In the genomic region with DNA sequence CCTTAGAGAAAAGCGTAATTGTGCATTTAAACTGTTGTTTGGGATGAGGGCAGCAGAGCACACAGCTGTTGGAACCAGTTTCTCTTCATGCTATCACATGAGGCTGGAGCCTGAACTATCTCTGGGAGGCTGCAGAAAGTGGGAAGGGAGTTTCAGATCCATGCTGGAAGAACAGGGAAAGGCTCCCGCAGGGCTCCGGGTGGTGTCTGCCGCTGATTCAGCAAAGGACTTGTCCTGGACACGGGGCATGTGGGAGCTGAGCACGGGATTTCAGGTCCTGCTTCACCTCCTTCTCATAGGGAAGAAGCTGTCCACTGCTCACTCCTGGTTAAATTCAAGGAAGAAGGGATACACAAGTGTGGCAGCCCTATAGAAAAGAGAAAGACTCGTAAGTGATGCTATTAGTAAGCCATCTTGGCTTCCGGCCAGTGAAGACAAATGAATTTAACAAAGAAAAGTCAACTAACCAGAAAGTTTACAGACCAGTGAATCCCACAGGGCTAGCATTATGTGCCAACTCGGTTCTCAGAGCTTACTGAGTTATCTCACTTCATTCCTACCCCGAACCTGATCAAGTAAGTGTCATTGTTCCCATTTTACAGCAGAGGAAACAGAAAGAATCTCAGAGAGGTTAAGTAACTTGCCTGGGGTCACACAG, we compare ENCODE assay signal across 26 cellular contexts. TPM values are rescaled to one million over a fixed set of nuclear protein-coding genes. Genes with fewer than 3 reads are reported as not detected.
"Had no signal": no experiment of that assay in that cellular context is flagged by ENCODE, and none has a peak within 500 bp of the region (broad histone marks: within the 10 kb centered on the region; RNA-seq: fewer than 3 reads in every experiment).

No MANE protein-coding gene starts in this region.

- FAIRE-seq: small intestine had no signal

- H3K4me3 ChIP-seq: breast epithelium, gastrocnemius medialis, hepatocyte, sigmoid colon, vagina had no signal

- H3K27ac ChIP-seq: breast epithelium, gastrocnemius medialis, hepatocyte, sigmoid colon, vagina had no signal

- H2AFZ ChIP-seq: hepatocyte had no signal

- H3K27me3 ChIP-seq: vagina had no signal

- H3K4me2 ChIP-seq: hepatocyte had no signal

- H3K4me1 ChIP-seq: breast epithelium, gastrocnemius medialis had no signal

- H3K79me2 ChIP-seq: hepatocyte had no signal

- H3K9me3 ChIP-seq: breast epithelium, gastrocnemius medialis, sigmoid colon, vagina had no signal

- DNase-seq: activated B cell treated with CpG ODN at 0.5 μM for 24 hours; activated CD4-positive, alpha-beta T cell treated with anti-CD3 and anti-CD28 coated beads, Interleukin-2, amount 50 U/mL, for 1 hour; activated CD8-positive, alpha-beta T cell treated with anti-CD3 and anti-CD28 coated beads for 36 hours; activated gamma-delta T cell treated with Interleukin-2 at 50 U/mL for 16 hours; activated naive CD4-positive, alpha-beta T cell treated with anti-CD3 and anti-CD28 coated beads, Interleukin-2, amount 50 U/mL, for 16 hours; activated T-cell treated with anti-CD3 and anti-CD28 coated beads, Interleukin-2, amount 50 U/mL, for 4 hours; endodermal cell; gastrocnemius medialis; islet precursor cell; left colon; midbrain; naive thymus-derived CD8-positive, alpha-beta T cell; sigmoid colon; small intestine; stimulated activated CD4-positive, alpha-beta T cell treated with anti-CD3 and anti-CD28 coated beads, Interleukin-4, amount 100 ng/mL, for 24 hours; stimulated activated naive CD8-positive, alpha-beta T cell treated with anti-CD3 and anti-CD28 coated beads, Interleukin-15, amount 100 ng/mL, for 72 hours; substantia nigra; T-helper 17 cell; T1000 had no signal

- H3K36me3 ChIP-seq: breast epithelium, gastrocnemius medialis, sigmoid colon, vagina had no signal

- ATAC-seq: activated CD8-positive, alpha-beta T cell treated with anti-CD3 and anti-CD28 coated beads for 36 hours; activated T-cell treated with anti-CD3 and anti-CD28 coated beads, Interleukin-2, amount 50 U/mL, for 4 hours; activated T-helper 17 cell treated with anti-CD3 and anti-CD28 coated beads, Interleukin-2, amount 50 U/mL, for 72 hours; gastrocnemius medialis; left colon; naive thymus-derived CD8-positive, alpha-beta T cell; stimulated activated memory B cell treated with anti-CD40 and anti-IgM and Interleukin-4, amounts not matched to agents 10 μg/mL and 1 μg/mL and 100 μg/mL, for 72 hours; stimulated activated naive CD8-positive, alpha-beta T cell treated with anti-CD3 and anti-CD28 coated beads, Interleukin-15, amount 100 ng/mL, for 72 hours; T-helper 17 cell had no signal

RNA-seq across cellular contexts. Expression of a gene that starts 6.7 kb away (rescaled TPM):
- total RNA-seq: activated B cell treated with CpG ODN at 0.5 μM for 24 hours; activated CD8-positive, alpha-beta T cell treated with anti-CD3 and anti-CD28 coated beads for 36 hours; activated T-cell treated with anti-CD3 and anti-CD28 coated beads, Interleukin-2, amount 50 U/mL, for 4 hours; activated T-helper 17 cell treated with anti-CD3 and anti-CD28 coated beads, Interleukin-2, amount 50 U/mL, for 72 hours; liver; naive thymus-derived CD8-positive, alpha-beta T cell; osteoblast; T-helper 17 cell had no signal
- polyA plus RNA-seq: naive thymus-derived CD8-positive, alpha-beta T cell had no signal
